Comparison of ENCODE assay signal across 9 cellular contexts in the genomic region with DNA sequence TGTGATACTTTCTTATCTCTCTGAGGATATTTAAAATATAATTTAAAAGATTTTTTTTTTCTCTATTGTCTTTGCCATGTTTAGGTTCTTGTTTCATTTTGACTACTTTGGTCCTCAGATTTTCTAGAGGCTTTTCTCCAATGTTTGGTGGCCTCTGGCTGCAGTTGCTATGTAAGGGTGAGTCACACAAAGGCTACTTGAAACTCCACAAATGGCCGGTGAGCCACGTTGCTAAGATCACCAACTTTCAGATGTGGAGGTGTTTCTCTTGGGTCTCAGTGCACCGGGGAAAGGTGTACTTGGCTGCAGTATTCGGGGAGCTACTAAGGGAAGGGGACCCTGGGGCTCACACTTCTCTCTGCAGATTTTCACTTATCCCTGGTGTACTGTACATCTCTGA.
"Had no signal": no experiment of that assay in that cellular context is flagged by ENCODE, and none has a peak within 500 bp of the region (broad histone marks: within the 10 kb centered on the region; RNA-seq: fewer than 3 reads in every experiment).

No MANE protein-coding gene starts in this region.

- ATAC-seq: gastroesophageal sphincter, psoas muscle had no signal

- DNase-seq: activated CD4-positive, alpha-beta T cell treated with anti-CD3 and anti-CD28 coated beads, Interleukin-2, amount 50 U/mL, for 1 hour; activated naive CD8-positive, alpha-beta T cell treated with anti-CD3 and anti-CD28 coated beads for 36 hours; amygdala; central memory CD4-positive, alpha-beta T cell; colonic mucosa; midbrain; psoas muscle; stimulated activated CD4-positive, alpha-beta T cell treated with anti-CD3 and anti-CD28 coated beads, Interleukin-1b, Interleukin-23, amount 100 ng/mL, for 48 hours had no signal
